ENCODE assay signal across 8 cellular contexts in genomic region chr1:150576794-150577556, GRCh38. TPM values are rescaled to one million over a fixed set of nuclear protein-coding genes. Genes with fewer than 3 reads are reported as not detected.
DNase-seq lines count a peak whose midpoint lies in the region; ATAC-seq and TF ChIP-seq lines count a peak whose summit lies in the region.

No MANE protein-coding gene starts in this region.

- H3K27me3 ChIP-seq in SU-DHL-6 (ENCODE audit: low read length) (no peaks in the 10 kb centered on the region), sigmoid colon (no peaks in the 10 kb centered on the region)

- ATAC-seq in GM18505 (IDR thresholded peaks at IDR 0.05; ENCODE audit: unreplicated experiment), result no peak
- ATAC-seq in GM19397 (IDR thresholded peaks at IDR 0.05; ENCODE audit: unreplicated experiment), result no peak
- ATAC-seq in GM18873 (IDR thresholded peaks at IDR 0.05; ENCODE audit: low FRiP score, unreplicated experiment), result no peak

- TF ChIP-seq POLR2A in GM18505 (IDR thresholded peaks at IDR 0.05; ENCODE audit: borderline replicate concordance, extremely low read depth, insufficient read depth, insufficient read length), result peak; percentile 32
- TF ChIP-seq POLR2A in sigmoid colon (IDR thresholded peaks at IDR 0.05), result no peak

- DNase-seq in fibroblast of pulmonary artery (ENCODE audit: low read depth), result peak; percentile 65
- peak; percentile 30 for DNase-seq in sigmoid colon
- no peak for DNase-seq in stimulated activated CD4-positive, alpha-beta T cell treated with anti-CD3 and anti-CD28 coated beads, Interleukin-4, amount 100 ng/mL, for 24 hours
- no peak for DNase-seq in AG20443 (ENCODE audit: low spot score)

- H3K79me2 ChIP-seq in SU-DHL-6 (ENCODE audit: insufficient read depth, low read length), result peaks cover 75% of the 10 kb centered on the region

- H3K4me2 ChIP-seq in SU-DHL-6 (ENCODE audit: low read depth, low read length, poor library complexity, severe bottlenecking), result peak overlapping the region; percentile 81

- no peak overlapping the region for H2AFZ ChIP-seq in SU-DHL-6 (ENCODE audit: low read depth, low read length, severe bottlenecking)

- peak overlapping the region; percentile 91 for H3K27ac ChIP-seq in SU-DHL-6 (ENCODE audit: low read depth, low read length)
- peak overlapping the region; percentile 95 to 99 (median 97) for H3K27ac ChIP-seq in sigmoid colon

- H3K36me3 ChIP-seq in SU-DHL-6 (ENCODE audit: low read length) (peaks cover 60% of the 10 kb centered on the region), sigmoid colon (peaks cover 31 to 62% (median 37%) of the 10 kb centered on the region in 4 donors)

- peaks cover 70% of the 10 kb centered on the region for H3F3A ChIP-seq in SU-DHL-6 (ENCODE audit: insufficient read depth)

- no peaks in the 10 kb centered on the region for H3K9me2 ChIP-seq in SU-DHL-6 (replicated peaks; ENCODE audit: insufficient read depth, low read length)

- peaks cover 4 to 68% (median 54%) of the 10 kb centered on the region in 4 donors for H3K4me1 ChIP-seq in sigmoid colon

- H3K9me3 ChIP-seq in SU-DHL-6 (ENCODE audit: insufficient read depth, low read length), result no peaks in the 10 kb centered on the region
- no peaks in the 10 kb centered on the region for H3K9me3 ChIP-seq in sigmoid colon

- TF ChIP-seq CTCF in SU-DHL-6 (IDR thresholded peaks at IDR 0.05; ENCODE audit: insufficient read depth, low read length, poor library complexity, severe bottlenecking) (no peak), fibroblast of pulmonary artery (IDR thresholded peaks at IDR 0.05; ENCODE audit: low read length, missing control alignments) (no peak), sigmoid colon (IDR thresholded peaks at IDR 0.05) (no peak)

- no peak for TF ChIP-seq EP300 in sigmoid colon (IDR thresholded peaks at IDR 0.05)

- intact Hi-C loops in sigmoid colon (cut with DNase I), result loop anchor here (5.0 kb wide), 1 partner anchor 35 kb away; no protein-coding TSS in a partner anchor

- 3 to 12% methylated on average over 2 of the region's 2 CpGs for WGBS in sigmoid colon, 2 donors

- peak overlapping the region; percentile 99 for H3K9ac ChIP-seq in SU-DHL-6 (ENCODE audit: low read length)

- H3K4me3 ChIP-seq in SU-DHL-6 (ENCODE audit: insufficient read depth, low read length, poor library complexity, severe bottlenecking) (peak overlapping the region; percentile 96), fibroblast of pulmonary artery (replicated peaks; ENCODE audit: low read depth, low read length) (peak overlapping the region; percentile 91), sigmoid colon (peak overlapping the region; percentile 77 to 98 (median 94))

- H4K20me1 ChIP-seq in SU-DHL-6 (ENCODE audit: low read depth, low read length), result peaks cover 52% of the 10 kb centered on the region

RNA-seq across cellular contexts. Expression of gene MCL1, which starts 2.4 kb away (rescaled TPM):
- 100 to 1,000 TPM; 159 to 352 (median 212) TPM for total RNA-seq in sigmoid colon
- polyA plus RNA-seq in sigmoid colon, result 100 to 1,000 TPM; 119 to 194 (median 153) TPM

RNA-seq across cellular contexts. Expression of gene ADAMTSL4, which starts 27.8 kb away (rescaled TPM):
- 10 to 100 TPM; 14.6 to 36.0 (median 24.3) TPM for total RNA-seq in sigmoid colon
- polyA plus RNA-seq in sigmoid colon, result 10 to 100 TPM in 1 of 3 donors, 1 to 10 TPM in 2; 2.1 to 14.0 (median 4.8) TPM

RNA-seq across cellular contexts. Expression of gene ENSA, which starts 52.4 kb away (rescaled TPM):
- 100 to 1,000 TPM; 114 to 150 (median 129) TPM for total RNA-seq in sigmoid colon
- 100 to 1,000 TPM; 181 to 242 (median 217) TPM for polyA plus RNA-seq in sigmoid colon

Comparison
In these comparisons a context has a peak if more than half of its experiments do, and no peak if none do; other contexts are left out.
1. DNase-seq: peak in fibroblast of pulmonary artery (single experiment) and sigmoid colon (single experiment); none in stimulated activated CD4-positive, alpha-beta T cell treated with anti-CD3 and anti-CD28 coated beads, Interleukin-4, amount 100 ng/mL, for 24 hours (single experiment) and AG20443 (single experiment).
2. Peak in every context shown above with its lines, with median percentiles within 50 percentile points of each other: H3K4me3 ChIP-seq.